In genomic region chr19:46601318-46602224, GRCh38 we compare ENCODE assay signal across 8 cellular contexts. TPM values are rescaled to one million over a fixed set of nuclear protein-coding genes. Genes with fewer than 3 reads are reported as not detected.
DNase-seq lines count a peak whose midpoint lies in the region; ATAC-seq and TF ChIP-seq lines count a peak whose summit lies in the region.

CALM3 (plus strand) TSS chr19:46601330; CDS start chr19:46601435, 105 bp downstream.

- peaks cover 34% of the 10 kb centered on the region for H3K4me1 ChIP-seq in CD8-positive, alpha-beta T cell (ENCODE audit: insufficient read depth, low read length)
- H3K4me1 ChIP-seq in adrenal gland (replicated peaks in 1 of 2) = peaks cover 27 to 42% of the 10 kb centered on the region in 2 donors
- H3K4me1 ChIP-seq in iPS-15b (ENCODE audit: control insufficient read depth, insufficient read depth, low read length) = peaks cover 3% of the 10 kb centered on the region
- H3K4me1 ChIP-seq in skeletal muscle tissue (ENCODE audit: control insufficient read depth in 3 of 3, insufficient read depth in 3 of 3, low read length in 3 of 3) = peaks cover 30 to 45% (median 39%) of the 10 kb centered on the region in 3 donors

- H3K27me3 ChIP-seq in CD8-positive, alpha-beta T cell (ENCODE audit: insufficient read depth, low read length) = no peaks in the 10 kb centered on the region
- H3K27me3 ChIP-seq in adrenal gland (no peaks in the 10 kb centered on the region), iPS-15b (ENCODE audit: control insufficient read depth, insufficient read depth, low read length) (no peaks in the 10 kb centered on the region), skeletal muscle tissue (ENCODE audit: control insufficient read depth in 3 of 3, insufficient read depth in 3 of 3, low read length in 3 of 3) (no peaks in the 10 kb centered on the region)

- H3K36me3 Mint-ChIP-seq in CD8-positive, alpha-beta T cell = peaks cover 18% of the 10 kb centered on the region

- CTCF ChIA-PET in CD8-positive, alpha-beta T cell (lab: Charles Lee) = interaction anchor here (0.9 to 4.2 kb wide), 7 partner anchors 12 to 113 kb away, joined by 3 to 54 read pairs (median 4); partner anchors contain the start of gene DACT3

- POLR2A ChIA-PET in CD8-positive, alpha-beta T cell (lab: Charles Lee) = interaction anchor here (0.8 to 4.3 kb wide), 12 partner anchors 9 to 673 kb away, joined by 3 to 78 read pairs (median 6); partner anchors contain the start of genes DACT3, INAFM1, PRKD2 and ZC3H4

- peak within 1 kb of the TSS; percentile 96 for H3K4me3 Mint-ChIP-seq in CD8-positive, alpha-beta T cell

- no peak for TF ChIP-seq CTCF in CD8-positive, alpha-beta T cell (IDR thresholded peaks at IDR 0.05)
- TF ChIP-seq CTCF in adrenal gland (IDR thresholded peaks at IDR 0.05) = no peak

- H3K9ac ChIP-seq in iPS-15b (ENCODE audit: low read depth, low read length) = peak within 1 kb of the TSS; percentile 100
- H3K9ac ChIP-seq in skeletal muscle tissue (ENCODE audit: low read depth in 1 of 3, low read length in 3 of 3) = peak within 1 kb of the TSS; percentile 99 to 100 (median 99)

- no peak for DNase-seq in CD8-positive, alpha-beta T cell
- DNase-seq in HT1080 (ENCODE audit: low read depth) = no peak
- DNase-seq in adrenal gland = peak in 4 of 7 donors; percentile 20 to 65 (median 50)
- DNase-seq in NCI-H1105 (lab: John Stamatoyannopoulos, UW) = no peak
- no peak for DNase-seq in NCI-H226

- H3K4me3 ChIP-seq in CD8-positive, alpha-beta T cell (ENCODE audit: low read depth, low read length) = peak within 1 kb of the TSS; percentile 99
- H3K4me3 ChIP-seq in adrenal gland (peak within 1 kb of the TSS; percentile 74 to 99 (median 80)), iPS-15b (ENCODE audit: low read depth, low read length) (peak within 1 kb of the TSS; percentile 93), skeletal muscle tissue (ENCODE audit: low read length in 3 of 3) (peak within 1 kb of the TSS; percentile 87 to 97 (median 94))

- H3K4me1 Mint-ChIP-seq in CD8-positive, alpha-beta T cell (ENCODE audit: low read depth) = peaks cover 44% of the 10 kb centered on the region

- H3K27ac Mint-ChIP-seq in CD8-positive, alpha-beta T cell = peak within 1 kb of the TSS; percentile 100

- WGBS in adrenal gland, 4 donors = 0 to 1% (median 0%) methylated on average over 24 to 51 of the region's 51 CpGs

- peak within 1 kb of the TSS; percentile 100 for H3K27ac ChIP-seq in CD8-positive, alpha-beta T cell (ENCODE audit: low read depth, low read length)
- H3K27ac ChIP-seq in adrenal gland (peak within 1 kb of the TSS; percentile 88 to 100 (median 91)), skeletal muscle tissue (ENCODE audit: low read depth, low read length) (peak within 1 kb of the TSS; percentile 98)

- peaks cover 12% of the 10 kb centered on the region for H3K36me3 ChIP-seq in CD8-positive, alpha-beta T cell (ENCODE audit: insufficient read depth, low read length)
- peaks cover 0 to 12% of the 10 kb centered on the region in 2 donors for H3K36me3 ChIP-seq in adrenal gland (replicated peaks in 1 of 2)
- H3K36me3 ChIP-seq in iPS-15b (ENCODE audit: control insufficient read depth, insufficient read depth, low read length) = peaks cover 21% of the 10 kb centered on the region
- peaks cover 10 to 12% (median 12%) of the 10 kb centered on the region in 3 donors for H3K36me3 ChIP-seq in skeletal muscle tissue (ENCODE audit: control insufficient read depth in 3 of 3, insufficient read depth in 3 of 3, low read length in 3 of 3)

- TF ChIP-seq POLR2A in adrenal gland (IDR thresholded peaks at IDR 0.05) = peak; percentile 89 to 95

- peaks cover 13% of the 10 kb centered on the region for H3K9me3 Mint-ChIP-seq in CD8-positive, alpha-beta T cell

- ATAC-seq in CD8-positive, alpha-beta T cell = no peak
- no peak for ATAC-seq in GM21528 (IDR thresholded peaks at IDR 0.05; ENCODE audit: low FRiP score, unreplicated experiment)

- no peaks in the 10 kb centered on the region for H3K9me3 ChIP-seq in CD8-positive, alpha-beta T cell (ENCODE audit: low read length)
- H3K9me3 ChIP-seq in adrenal gland (replicated peaks in 1 of 3) (no peaks in the 10 kb centered on the region), iPS-15b (ENCODE audit: control insufficient read depth, insufficient read depth, low read length) (no peaks in the 10 kb centered on the region), skeletal muscle tissue (ENCODE audit: control insufficient read depth in 3 of 3, low read length in 3 of 3) (peaks cover 0 to 4% (median 1%) of the 10 kb centered on the region in 3 donors)

- intact Hi-C loops in CD8-positive, alpha-beta T cell (cut with DNase I, micrococcal nuclease) = loop anchor here (1.0 to 10.0 kb wide), 12 partner anchors 10 to 1566 kb away; partner anchors contain the start of genes FKRP (in 2 of the 2), SLC1A5 (in 2 of the 2), STRN4 (in 2 of the 2) and AP2S1 (in 1 of the 2)
- intact Hi-C loops in adrenal gland (cut with DNase I) = no loop called here

- no peaks in the 10 kb centered on the region for H3K27me3 Mint-ChIP-seq in CD8-positive, alpha-beta T cell (ENCODE audit: low read depth)

RNA-seq across cellular contexts. Expression of gene CALM3, which starts in this region (rescaled TPM):
- total RNA-seq in CD8-positive, alpha-beta T cell = 100 to 1,000 TPM; 139 to 150 TPM
- total RNA-seq in HT1080 (2014; rRNA removed; shearing (Covaris generic)) = 173 and 213 TPM in 2 replicates
- polyA plus RNA-seq in HT1080 (2015; cell fraction: cytosol; rRNA removed) = 357 and 402 TPM in 2 replicates
- polyA plus RNA-seq in HT1080 (2015; cell fraction: nucleus; rRNA removed) = 151 and 167 TPM in 2 replicates
- total RNA-seq in adrenal gland (100 to 1,000 TPM; 177 to 334 (median 278) TPM), skeletal muscle tissue (55.3 TPM)
- 100 to 1,000 TPM; 219 to 579 (median 372) TPM for polyA plus RNA-seq in adrenal gland

Comparison
In these comparisons a context has a peak if more than half of its experiments do, and no peak if none do; other contexts are left out.
1. DNase-seq: peak in adrenal gland (4 of 7); none in CD8-positive, alpha-beta T cell (0 of 7), HT1080 (single experiment), NCI-H1105 (single experiment) and NCI-H226 (single experiment).
2. intact Hi-C loops: an anchor here in CD8-positive, alpha-beta T cell (1.0 to 10.0 kb wide); none called in adrenal gland.
3. Peak in every context shown above with its lines, with median percentiles within 50 percentile points of each other: H3K27ac ChIP-seq and H3K4me3 ChIP-seq.